Comparison of ENCODE assay signal across 21 cellular contexts in genomic region chr5:61472172-61472958, GRCh38.
"Had no signal": no experiment of that assay in that cellular context is flagged by ENCODE, and none has a peak within 500 bp of the region (broad histone marks: within the 10 kb centered on the region; RNA-seq: fewer than 3 reads in every experiment).

No MANE protein-coding gene starts in this region.

- H3K27me3 Mint-ChIP-seq: activated naive CD4-positive, alpha-beta T cell treated with anti-CD3 and anti-CD28 coated beads, Interleukin-2, amount 10 ng/mL, durations not matched to agents 7 days and 5 days had no signal

- H3K4me3 ChIP-seq: ascending aorta, prostate gland, right atrium auricular region, stomach, suprapubic skin, tibial nerve had no signal

- H3K4me1 Mint-ChIP-seq: activated naive CD4-positive, alpha-beta T cell treated with anti-CD3 and anti-CD28 coated beads, Interleukin-2, amount 10 ng/mL, durations not matched to agents 7 days and 5 days had no signal

- H3K9me3 Mint-ChIP-seq: immature natural killer cell; T-helper 2 cell treated with Interferon-gamma antibody and Interleukin-4, amounts not matched to agents 5 μg/mL and 100 μg/mL, for 36 hours had no signal

- H3K27ac Mint-ChIP-seq: activated naive CD4-positive, alpha-beta T cell treated with anti-CD3 and anti-CD28 coated beads, Interleukin-2, amount 10 ng/mL, durations not matched to agents 7 days and 5 days; T-helper 2 cell treated with Interferon-gamma antibody and Interleukin-4, amounts not matched to agents 5 μg/mL and 100 μg/mL, for 36 hours had no signal

- H3K36me3 Mint-ChIP-seq: activated naive CD4-positive, alpha-beta T cell treated with anti-CD3 and anti-CD28 coated beads, Interleukin-2, amount 10 ng/mL, durations not matched to agents 7 days and 5 days had no signal

- ATAC-seq: esophagus mucosa, left ventricle myocardium superior had no signal

- H3K4me3 Mint-ChIP-seq: activated naive CD4-positive, alpha-beta T cell treated with anti-CD3 and anti-CD28 coated beads, Interleukin-2, amount 10 ng/mL, durations not matched to agents 7 days and 5 days; immature natural killer cell; T-helper 2 cell treated with Interferon-gamma antibody and Interleukin-4, amounts not matched to agents 5 μg/mL and 100 μg/mL, for 36 hours had no signal

- DNase-seq: activated CD8-positive, alpha-beta memory T cell treated with anti-CD3 and anti-CD28 coated beads, Interleukin-2, amount 50 U/mL, for 48 hours; activated effector memory CD4-positive, alpha-beta T cell treated with anti-CD3 and anti-CD28 coated beads, Interleukin-2, amount 50 U/mL, for 16 hours; activated naive CD4-positive, alpha-beta T cell treated with anti-CD3 and anti-CD28 coated beads, Interleukin-2, amount 10 ng/mL, durations not matched to agents 7 days and 5 days; activated T-cell treated with anti-CD3 and anti-CD28 coated beads, Interleukin-2, amount 50 U/mL, for 48 hours; brain microvascular endothelial cell; central memory CD4-positive, alpha-beta T cell; effector memory CD4-positive, alpha-beta T cell; foreskin melanocyte; immature natural killer cell; left ventricle myocardium superior; mammary epithelial cell; stimulated activated CD4-positive, alpha-beta T cell treated with anti-CD3 and anti-CD28 coated beads, Interleukin-4, amount 100 ng/mL, for 24 hours; stomach; WERI-Rb-1 had no signal
